Comparison of ENCODE assay signal across 17 cellular contexts in the genomic region with DNA sequence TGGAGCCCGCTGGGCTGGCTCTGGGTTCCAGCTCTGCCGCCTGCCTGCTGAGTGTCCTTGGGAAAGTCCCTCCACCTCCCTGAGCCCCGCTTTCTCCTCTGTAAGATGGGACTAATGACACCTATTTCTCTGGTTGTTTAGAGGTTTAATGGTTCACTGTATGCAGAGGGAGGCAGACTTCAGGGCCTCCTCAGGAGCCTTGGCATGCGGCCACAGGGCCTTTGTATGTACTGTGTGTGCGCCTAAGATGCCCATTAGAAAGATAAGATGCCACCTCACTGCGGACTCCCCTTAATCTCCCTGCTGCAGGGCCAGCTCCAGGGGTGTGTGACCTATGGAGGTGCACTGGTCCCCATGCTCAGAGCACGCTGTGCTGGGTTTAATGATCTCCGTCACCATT. TPM values are rescaled to one million over a fixed set of nuclear protein-coding genes. Genes with fewer than 3 reads are reported as not detected.
DNase-seq lines count a peak whose midpoint lies in the region; ATAC-seq, FAIRE-seq and TF ChIP-seq lines count a peak whose summit lies in the region.
"Had no signal": no experiment of that assay in that cellular context is flagged by ENCODE, and none has a peak within 500 bp of the region (broad histone marks: within the 10 kb centered on the region; RNA-seq: fewer than 3 reads in every experiment).

No MANE protein-coding gene starts in this region.

- no peak overlapping the region for H3K18ac ChIP-seq in mesenchymal stem cell (ENCODE audit: low read depth in 1 of 2, low read length in 2 of 2)

- H4K91ac ChIP-seq in mesenchymal stem cell (ENCODE audit: low read length), result no peak overlapping the region

- H3K36me3 Mint-ChIP-seq in activated CD8-positive, alpha-beta T cell treated with anti-CD3 and anti-CD28 coated beads, Interleukin-2, amount 10 ng/mL, durations not matched to agents 7 days and 5 days (ENCODE audit: low read depth), result no peaks in the 10 kb centered on the region
- H3K36me3 Mint-ChIP-seq: CD4-positive, CD25-positive, alpha-beta regulatory T cell; CD8-positive, alpha-beta memory T cell had no signal

- no peak for TF ChIP-seq POLR2A in K562 (conservative IDR thresholded peaks at IDR 0.05)

- no peak overlapping the region for H3K4me3 Mint-ChIP-seq in activated CD8-positive, alpha-beta T cell treated with anti-CD3 and anti-CD28 coated beads, Interleukin-2, amount 10 ng/mL, durations not matched to agents 7 days and 5 days
- H3K4me3 Mint-ChIP-seq: CD4-positive, CD25-positive, alpha-beta regulatory T cell; CD8-positive, alpha-beta memory T cell; GM23338 had no signal

- POLR2A ChIA-PET in K562 (lab: Yijun Ruan, JAX), result no interaction called here
- POLR2A ChIA-PET in activated CD8-positive, alpha-beta T cell treated with anti-CD3 and anti-CD28 coated beads, Interleukin-2, amount 10 ng/mL, durations not matched to agents 7 days and 5 days (lab: Charles Lee), result no interaction called here

- H2AFZ ChIP-seq in K562 (ENCODE audit: low read depth, low read length), result no peak overlapping the region
- no peak overlapping the region for H2AFZ ChIP-seq in mesenchymal stem cell (ENCODE audit: low read depth, low read length)
- no peak overlapping the region for H2AFZ ChIP-seq in osteoblast (ENCODE audit: low read length)
- H2AFZ ChIP-seq: GM23338 had no signal

- H3K79me1 ChIP-seq in mesenchymal stem cell (replicated peaks; ENCODE audit: low read length, poor library complexity, severe bottlenecking), result no peaks in the 10 kb centered on the region

- peak overlapping the region in 1 of 2 experiments; percentile 46 for H3K14ac ChIP-seq in mesenchymal stem cell (ENCODE audit: low read length in 2 of 2)

- CTCF ChIA-PET in K562 (lab: Yijun Ruan, JAX; ENCODE audit: low intra/inter-chr PET ratio), result interaction anchor here (1.4 to 1.6 kb wide), 2 partner anchors 22 to 132 kb away, joined by 3 to 11 read pairs; no protein-coding TSS in a partner anchor
- CTCF ChIA-PET in activated CD8-positive, alpha-beta T cell treated with anti-CD3 and anti-CD28 coated beads, Interleukin-2, amount 10 ng/mL, durations not matched to agents 7 days and 5 days (lab: Charles Lee), result interaction anchor here (0.6 to 1.7 kb wide), 3 partner anchors 66 to 454 kb away, joined by 3 to 9 read pairs (median 5); no protein-coding TSS in a partner anchor

- TF ChIP-seq CTCF in heart right ventricle (IDR thresholded peaks at IDR 0.05) (no peak), K562 (IDR thresholded peaks at IDR 0.05 in 2 of 3, conservative IDR thresholded peaks at IDR 0.05 in 1 of 3; ENCODE audit: insufficient read depth in 2 of 3, low read depth in 1 of 3, low read length in 3 of 3) (no peak), osteoblast (IDR thresholded peaks at IDR 0.05; ENCODE audit: extremely low read depth, low read depth, low read length) (no peak)

- no peaks in the 10 kb centered on the region for H3K9me3 Mint-ChIP-seq in activated CD8-positive, alpha-beta T cell treated with anti-CD3 and anti-CD28 coated beads, Interleukin-2, amount 10 ng/mL, durations not matched to agents 7 days and 5 days (ENCODE audit: insufficient read depth)
- H3K9me3 Mint-ChIP-seq: CD4-positive, CD25-positive, alpha-beta regulatory T cell; CD8-positive, alpha-beta memory T cell; GM23338 had no signal

- H3K36me3 ChIP-seq in heart right ventricle (no peaks in the 10 kb centered on the region), K562 (ENCODE audit: control insufficient read depth, insufficient read depth, low read length) (no peaks in the 10 kb centered on the region), mesenchymal stem cell (ENCODE audit: control insufficient read depth in 1 of 2, insufficient read depth in 2 of 2, low read depth in 1 of 2, low read length in 2 of 2) (no peaks in the 10 kb centered on the region), osteoblast (ENCODE audit: insufficient read depth, low read length) (no peaks in the 10 kb centered on the region)
- H3K36me3 ChIP-seq: BE2C had no signal

- DNase-seq in left ventricle myocardium superior, result peak; percentile 28
- DNase-seq in heart right ventricle, result no peak
- DNase-seq in K562 (ENCODE audit: extremely low read depth in 1 of 4, low spot score in 3 of 4), result no peak
- DNase-seq in mesenchymal stem cell, result no peak
- peak; percentile 30 for DNase-seq in osteoblast (ENCODE audit: insufficient read length, low spot score, missing footprints)
- no peak for DNase-seq in activated CD8-positive, alpha-beta T cell treated with anti-CD3 and anti-CD28 coated beads, Interleukin-2, amount 10 ng/mL, durations not matched to agents 7 days and 5 days
- DNase-seq in NCI-H1092 treated with DMSO at 0.1 percent for 48 hours (lab: John Stamatoyannopoulos, UW), result no peak
- DNase-seq: ACHN; BE2C; C1 segment of cervical spinal cord; CD4-positive, CD25-positive, alpha-beta regulatory T cell; CD8-positive, alpha-beta memory T cell; COR-L47; H7 had no signal

- H3K4me2 ChIP-seq in K562 (ENCODE audit: insufficient read depth, low read length) (no peak overlapping the region), mesenchymal stem cell (ENCODE audit: low read length, poor library complexity, severe bottlenecking) (no peak overlapping the region), osteoblast (ENCODE audit: insufficient read depth, low read length) (no peak overlapping the region)
- H3K4me2 ChIP-seq: GM23338 had no signal

- no peak overlapping the region for H2BK5ac ChIP-seq in mesenchymal stem cell (ENCODE audit: low read depth, low read length, poor library complexity, severe bottlenecking)

- FAIRE-seq in K562 (lab: Jason Lieb, UNC), result no peak
- FAIRE-seq: A204.1, G401.6 had no signal

- H4K8ac ChIP-seq in mesenchymal stem cell (ENCODE audit: low read length), result no peak overlapping the region

- H3K27me3 ChIP-seq in heart right ventricle, result no peaks in the 10 kb centered on the region
- H3K27me3 ChIP-seq in K562 (ENCODE audit: control insufficient read depth in 2 of 2, insufficient read depth in 2 of 2, low read length in 2 of 2), result no peaks in the 10 kb centered on the region
- no peaks in the 10 kb centered on the region for H3K27me3 ChIP-seq in mesenchymal stem cell (ENCODE audit: control insufficient read depth in 1 of 2, insufficient read depth in 1 of 2, low read length in 2 of 2)
- H3K27me3 ChIP-seq in osteoblast (ENCODE audit: insufficient read depth, low read length), result no peaks in the 10 kb centered on the region
- H3K27me3 ChIP-seq: BE2C had no signal

- intact Hi-C loops in left ventricle myocardium superior (cut with micrococcal nuclease), result loop anchor here (10.0 kb wide), 1 partner anchor 134 kb away; no protein-coding TSS in a partner anchor
- intact Hi-C loops in heart right ventricle (cut with DNase I), result loop anchor here in 8 of 10 donors (2.0 to 5.0 kb wide), 6 partner anchors 47 to 132 kb away; partner anchors contain the start of gene SOCS3 (in 4 of the 8)
- intact Hi-C loops in K562 (cut with micrococcal nuclease), result no loop called here

- WGBS in heart right ventricle, 2 donors, result 95 to 97% methylated on average over 8 of the region's 8 CpGs
- WGBS in K562 (ENCODE audit: insufficient coverage, low coverage, missing lambda C conversion rate), result 85% methylated on average over 8 of the region's 8 CpGs
- 99% methylated on average over 8 of the region's 8 CpGs for WGBS in mesenchymal stem cell

- H3K4me3 ChIP-seq in heart right ventricle (no peak overlapping the region), K562 (no peak overlapping the region), mesenchymal stem cell (ENCODE audit: insufficient read depth in 1 of 2, low read depth in 1 of 2, low read length in 2 of 2) (no peak overlapping the region), osteoblast (ENCODE audit: insufficient read depth, low read length) (no peak overlapping the region)
- H3K4me3 ChIP-seq: GM23338 had no signal

- H2BK15ac ChIP-seq in mesenchymal stem cell (ENCODE audit: low read depth, poor library complexity, severe bottlenecking), result peak overlapping the region; percentile 5

- H3K27me3 Mint-ChIP-seq in activated CD8-positive, alpha-beta T cell treated with anti-CD3 and anti-CD28 coated beads, Interleukin-2, amount 10 ng/mL, durations not matched to agents 7 days and 5 days (ENCODE audit: low read depth), result no peaks in the 10 kb centered on the region
- H3K27me3 Mint-ChIP-seq: CD8-positive, alpha-beta memory T cell had no signal

- no peak overlapping the region for H3K23ac ChIP-seq in mesenchymal stem cell (ENCODE audit: low read length in 2 of 2)

- ATAC-seq in left ventricle myocardium superior (peak; percentile 5), heart right ventricle (no peak), K562 (no peak)
- no peak for ATAC-seq in activated CD8-positive, alpha-beta T cell treated with anti-CD3 and anti-CD28 coated beads, Interleukin-2, amount 10 ng/mL, durations not matched to agents 7 days and 5 days

- H3K4me1 ChIP-seq in heart right ventricle, result peaks cover 0 to 24% (median 8%) of the 10 kb centered on the region in 9 donors
- H3K4me1 ChIP-seq in K562 (replicated peaks in 1 of 2; ENCODE audit: control insufficient read depth in 2 of 2, insufficient read depth in 2 of 2, low read length in 2 of 2), result peaks cover 4 to 28% of the 10 kb centered on the region in 2 experiments; a peak in 4 of 5 replicates
- H3K4me1 ChIP-seq in mesenchymal stem cell (ENCODE audit: control insufficient read depth, insufficient read depth, low read depth, low read length), result peaks cover 14% of the 10 kb centered on the region
- peaks cover 6% of the 10 kb centered on the region for H3K4me1 ChIP-seq in osteoblast (ENCODE audit: insufficient read depth, low read length)
- H3K4me1 ChIP-seq: BE2C had no signal

- H2BK12ac ChIP-seq in mesenchymal stem cell (ENCODE audit: low read length in 2 of 2), result peak overlapping the region in 1 of 2 experiments; percentile 95

- BruUV-seq in K562 (replicated peaks; lab: Mats Ljungman, UMichigan), result no TSS peak

- H4K20me1 ChIP-seq in K562 (replicated peaks; ENCODE audit: control insufficient read depth, insufficient read depth, low read length) (no peaks in the 10 kb centered on the region), osteoblast (ENCODE audit: insufficient read depth, low read length) (no peaks in the 10 kb centered on the region)

- in situ Hi-C loops in K562 (cut with MboI), result no loop called here

- no peaks in the 10 kb centered on the region for H3K79me2 ChIP-seq in K562 (ENCODE audit: control insufficient read depth, insufficient read depth, low read length)
- H3K79me2 ChIP-seq in osteoblast (ENCODE audit: insufficient read depth, low read length), result no peaks in the 10 kb centered on the region

- H3K27ac Mint-ChIP-seq in activated CD8-positive, alpha-beta T cell treated with anti-CD3 and anti-CD28 coated beads, Interleukin-2, amount 10 ng/mL, durations not matched to agents 7 days and 5 days, result no peak overlapping the region
- H3K27ac Mint-ChIP-seq: CD4-positive, CD25-positive, alpha-beta regulatory T cell; CD8-positive, alpha-beta memory T cell; GM23338 had no signal

- H3K4me1 Mint-ChIP-seq in activated CD8-positive, alpha-beta T cell treated with anti-CD3 and anti-CD28 coated beads, Interleukin-2, amount 10 ng/mL, durations not matched to agents 7 days and 5 days (ENCODE audit: low read depth), result no peaks in the 10 kb centered on the region
- H3K4me1 Mint-ChIP-seq: CD8-positive, alpha-beta memory T cell; GM23338 had no signal

- H2AK5ac ChIP-seq in mesenchymal stem cell (ENCODE audit: low read length, severe bottlenecking), result peak overlapping the region; percentile 17

- H3K9me3 ChIP-seq in heart right ventricle, result no peaks in the 10 kb centered on the region
- H3K9me3 ChIP-seq in K562 (replicated peaks; ENCODE audit: control insufficient read depth, insufficient read depth, low read depth, low read length), result no peaks in the 10 kb centered on the region
- no peaks in the 10 kb centered on the region for H3K9me3 ChIP-seq in mesenchymal stem cell (ENCODE audit: control insufficient read depth, low read length)
- H3K9me3 ChIP-seq in osteoblast (ENCODE audit: low read depth, low read length), result no peaks in the 10 kb centered on the region
- H3K9me3 ChIP-seq: BE2C had no signal

- TF ChIP-seq RAD21 in K562 (CRISPR knock-in tag; conservative IDR thresholded peaks at IDR 0.05 in 1 of 2, IDR thresholded peaks at IDR 0.05 in 1 of 2), result no peak

- no peak overlapping the region for H2BK120ac ChIP-seq in mesenchymal stem cell (ENCODE audit: low read depth, low read length)

- TF ChIP-seq EP300 in K562 (IDR thresholded peaks at IDR 0.05; ENCODE audit: low read length), result no peak

- peaks cover 2% of the 10 kb centered on the region for H3K9me1 ChIP-seq in K562 (ENCODE audit: control insufficient read depth, insufficient read depth, low read length)

- H3K27ac ChIP-seq in heart right ventricle, result no peak overlapping the region
- no peak overlapping the region for H3K27ac ChIP-seq in K562 (ENCODE audit: extremely low read depth, low read depth, low read length)
- no peak overlapping the region for H3K27ac ChIP-seq in mesenchymal stem cell (ENCODE audit: low read length, poor library complexity, severe bottlenecking)
- H3K27ac ChIP-seq in osteoblast (ENCODE audit: low read depth, low read length), result no peak overlapping the region

- H3K4ac ChIP-seq in mesenchymal stem cell (ENCODE audit: low read depth in 1 of 2, low read length in 2 of 2), result no peak overlapping the region

- peak overlapping the region in 1 of 2 experiments; percentile 69; a peak in 1 of 4 replicates for H3K9ac ChIP-seq in K562 (ENCODE audit: insufficient read depth in 1 of 2, low read depth in 2 of 2, low read length in 2 of 2)
- H3K9ac ChIP-seq in mesenchymal stem cell (ENCODE audit: low read length), result no peak overlapping the region

RNA-seq across cellular contexts. Expression of gene TMEM235, which starts 59.2 kb away (rescaled TPM):
- total RNA-seq in left ventricle myocardium superior, result not detected
- not detected for total RNA-seq in heart right ventricle
- polyA plus RNA-seq in heart right ventricle, result not detected
- not detected in 2 replicates for total RNA-seq in K562 (2011; cell fraction: chromatin; rRNA removed; ENCODE audit: low replicate concordance)
- 0.17 TPM in 1 of 2 replicates, not detected in the other for total RNA-seq in K562 (2011; cell fraction: nucleolus; rRNA removed)
- not detected in 2 replicates for total RNA-seq in K562 (2011; cell fraction: nucleoplasm; rRNA removed)
- not detected in 2 replicates for total RNA-seq in K562 (2014; rRNA removed)
- total RNA-seq in K562 (2014; rRNA removed; fragmentation: Illumina TruSeq; extraction: Trizol), result not detected in 2 replicates
- total RNA-seq in K562 (2015; rRNA removed; fragmentation: Illumina TruSeq; extraction: Trizol), result not detected in 2 replicates
- total RNA-seq in K562 (2021), result not detected in 2 replicates
- not detected in 2 replicates for polyA plus RNA-seq in K562 (2011; rRNA removed)
- polyA plus RNA-seq in K562 (2011; cell fraction: cytosol; rRNA removed), result not detected in 2 replicates
- polyA plus RNA-seq in K562 (2011; cell fraction: nucleus; rRNA removed), result not detected in 2 replicates
- not detected in 2 replicates for polyA plus RNA-seq in K562 (2012)
- not detected in 2 replicates for polyA plus RNA-seq in K562 (2014; fragmentation: Illumina TruSeq; extraction: Trizol)
- not detected for polyA plus RNA-seq in K562 (2014; fragmentation: Nextera tagmentation; extraction: Ambion mirVana)
- polyA plus RNA-seq in K562 (2014; rRNA removed), result not detected in 2 replicates
- not detected in 2 replicates for polyA minus RNA-seq in K562 (2011; rRNA and poly(A)+ RNA removed)
- not detected in 2 replicates for polyA minus RNA-seq in K562 (2011; cell fraction: cytosol; rRNA and poly(A)+ RNA removed)
- polyA minus RNA-seq in K562 (2011; cell fraction: nucleus; rRNA and poly(A)+ RNA removed), result not detected in 2 replicates
- not detected for polyA plus RNA-seq in mesenchymal stem cell (2013, experiment 1 of 2)
- not detected for polyA plus RNA-seq in mesenchymal stem cell (2013, experiment 2 of 2)
- not detected in 2 replicates for total RNA-seq in osteoblast
- total RNA-seq in activated CD8-positive, alpha-beta T cell treated with anti-CD3 and anti-CD28 coated beads, Interleukin-2, amount 10 ng/mL, durations not matched to agents 7 days and 5 days, result not detected
- total RNA-seq: CD4-positive, CD25-positive, alpha-beta regulatory T cell; CD8-positive, alpha-beta memory T cell; GM23338; H7 had no signal
- polyA plus RNA-seq: CD4-positive, CD25-positive, alpha-beta regulatory T cell; CD8-positive, alpha-beta memory T cell; GM23338 had no signal

Comparison
In these comparisons a context has a peak if more than half of its experiments do, and no peak if none do; other contexts are left out.
1. DNase-seq: peak in left ventricle myocardium superior (single experiment) and osteoblast (single experiment); none in heart right ventricle (0 of 2), K562 (0 of 4), mesenchymal stem cell (single experiment), activated CD8-positive, alpha-beta T cell treated with anti-CD3 and anti-CD28 coated beads, Interleukin-2, amount 10 ng/mL, durations not matched to agents 7 days and 5 days (single experiment) and NCI-H1092 treated with DMSO at 0.1 percent for 48 hours (single experiment).